ENCODE assay signal across 1 cellular context in genomic region chr10:5856701-5857004, GRCh38.
TF ChIP-seq lines count a peak whose summit lies in the region.

No MANE protein-coding gene starts in this region.

TF ChIP-seq in IMR-90, 13 proteins besides CTCF, POLR2A, EP300 and RAD21:
- TF ChIP-seq MAFK (IDR thresholded peaks at IDR 0.05; ENCODE audit: low read depth, low read length), result no peak
- TF ChIP-seq MAZ (IDR thresholded peaks at IDR 0.05; ENCODE audit: borderline replicate concordance, low read depth, low read length), result no peak
- TF ChIP-seq NFE2L2 (IDR thresholded peaks at IDR 0.05; ENCODE audit: low read depth, low read length), result no peak
- TF ChIP-seq CHD1 (IDR thresholded peaks at IDR 0.05; ENCODE audit: low read depth, low read length), result no peak
